10 cellular contexts compared by ENCODE assay signal in the genomic region with DNA sequence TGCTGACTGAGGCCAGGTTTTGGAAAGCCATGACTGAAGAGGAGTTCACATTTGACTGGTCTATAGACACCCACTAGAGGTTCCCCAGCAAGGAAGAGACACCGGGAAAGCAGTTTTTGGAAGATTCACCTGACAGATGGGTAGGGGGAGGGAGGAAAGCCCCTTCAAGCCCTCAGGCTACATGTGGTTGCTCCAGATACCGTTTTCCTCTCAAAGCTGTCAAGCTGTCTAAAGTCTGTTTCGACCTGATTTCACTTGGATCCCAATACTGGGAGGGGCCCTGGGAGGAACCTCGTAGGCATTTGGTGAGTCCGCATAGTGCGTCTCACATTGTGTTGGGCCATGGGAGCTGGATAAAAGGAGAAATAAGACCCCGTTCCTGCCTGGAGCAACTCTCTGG. TPM values are rescaled to one million over a fixed set of nuclear protein-coding genes. Genes with fewer than 3 reads are reported as not detected.
A peak's percentile ranks its signal among the peaks of the same experiment; 100 is the strongest.
DNase-seq lines count a peak whose midpoint lies in the region; ATAC-seq, FAIRE-seq and TF ChIP-seq lines count a peak whose summit lies in the region.
"Had no signal": no experiment of that assay in that cellular context is flagged by ENCODE, and none has a peak within 500 bp of the region (broad histone marks: within the 10 kb centered on the region; RNA-seq: fewer than 3 reads in every experiment).

No MANE protein-coding gene starts in this region.

- H3K4me1 Mint-ChIP-seq in T-helper 17 cell (peaks cover 7% of the 10 kb centered on the region), immature natural killer cell (peaks cover 5 to 8% of the 10 kb centered on the region in 2 donors)
- peaks cover 16% of the 10 kb centered on the region for H3K4me1 Mint-ChIP-seq in stimulated activated effector memory CD8-positive, alpha-beta T cell treated with anti-CD3 and anti-CD28 coated beads, Interleukin-12 subunit alpha, Interleukin-12 subunit beta, amount 100 ng/mL, for 72 hours

- DNase-seq in DMS53 (lab: John Stamatoyannopoulos, UW) (peak; percentile 42), DMS53 treated with DMSO at 0.1 percent for 48 hours (lab: John Stamatoyannopoulos, UW; ENCODE audit: unreplicated experiment) (no peak), T-helper 17 cell (no peak), immature natural killer cell (no peak), SK-N-DZ (ENCODE audit: low spot score) (no peak), NCI-H526 (lab: John Stamatoyannopoulos, UW) (no peak), D721Med (ENCODE audit: insufficient read length, low spot score) (no peak)
- DNase-seq in stimulated activated effector memory CD8-positive, alpha-beta T cell treated with anti-CD3 and anti-CD28 coated beads, Interleukin-12 subunit alpha, Interleukin-12 subunit beta, amount 100 ng/mL, for 72 hours (ENCODE audit: low spot score in 2 of 2), result no peak

- H3K9me3 ChIP-seq in T-helper 17 cell (ENCODE audit: control insufficient read depth, low read length, poor library complexity, severe bottlenecking), result no peaks in the 10 kb centered on the region

- ATAC-seq in T-helper 17 cell, result no peak
- no peak for ATAC-seq in stimulated activated effector memory CD8-positive, alpha-beta T cell treated with anti-CD3 and anti-CD28 coated beads, Interleukin-12 subunit alpha, Interleukin-12 subunit beta, amount 100 ng/mL, for 72 hours

- H3K27me3 Mint-ChIP-seq in T-helper 17 cell, result no peaks in the 10 kb centered on the region
- H3K27me3 Mint-ChIP-seq in immature natural killer cell (ENCODE audit: low read depth in 3 of 3), result peaks cover 8 to 9% (median 9%) of the 10 kb centered on the region in 3 donors

- peak overlapping the region; percentile 61 for H3K4me3 Mint-ChIP-seq in T-helper 17 cell
- H3K4me3 Mint-ChIP-seq in immature natural killer cell, result peak overlapping the region; percentile 33 to 86 (median 79)
- H3K4me3 Mint-ChIP-seq in stimulated activated effector memory CD8-positive, alpha-beta T cell treated with anti-CD3 and anti-CD28 coated beads, Interleukin-12 subunit alpha, Interleukin-12 subunit beta, amount 100 ng/mL, for 72 hours, result peak overlapping the region; percentile 82

- H3K27ac Mint-ChIP-seq in T-helper 17 cell (no peak overlapping the region), immature natural killer cell (no peak overlapping the region)
- H3K27ac Mint-ChIP-seq in stimulated activated effector memory CD8-positive, alpha-beta T cell treated with anti-CD3 and anti-CD28 coated beads, Interleukin-12 subunit alpha, Interleukin-12 subunit beta, amount 100 ng/mL, for 72 hours, result no peak overlapping the region

- no peaks in the 10 kb centered on the region for H3K9me3 Mint-ChIP-seq in immature natural killer cell
- H3K9me3 Mint-ChIP-seq in stimulated activated effector memory CD8-positive, alpha-beta T cell treated with anti-CD3 and anti-CD28 coated beads, Interleukin-12 subunit alpha, Interleukin-12 subunit beta, amount 100 ng/mL, for 72 hours, result peaks cover 7% of the 10 kb centered on the region

- TF ChIP-seq CTCF in D721Med (IDR thresholded peaks at IDR 0.05; ENCODE audit: insufficient read depth, missing control alignments), result no peak

- H3K36me3 Mint-ChIP-seq in T-helper 17 cell (ENCODE audit: low read depth) (peaks cover 4% of the 10 kb centered on the region), immature natural killer cell (peaks cover 0 to 3% (median 0%) of the 10 kb centered on the region in 3 donors)
- H3K36me3 Mint-ChIP-seq in stimulated activated effector memory CD8-positive, alpha-beta T cell treated with anti-CD3 and anti-CD28 coated beads, Interleukin-12 subunit alpha, Interleukin-12 subunit beta, amount 100 ng/mL, for 72 hours, result no peaks in the 10 kb centered on the region

- no peak for FAIRE-seq in D721Med (lab: Jason Lieb, UNC)
- FAIRE-seq: A204.1 had no signal

RNA-seq across cellular contexts. Expression of a gene that starts 1.7 kb away (rescaled TPM):
- 10 to 100 TPM in 1 of 2 donors, 1 to 10 TPM in 1; 3.8 to 11.6 TPM for total RNA-seq in T-helper 17 cell
- polyA plus RNA-seq in immature natural killer cell, result under 1 TPM in 2 of 3 donors, not detected in 1; 0.08 to 0.22 TPM
- 6.4 and 7.8 TPM in 2 replicates for polyA plus RNA-seq in SK-N-DZ (2014; cell fraction: cytosol; rRNA removed)
- polyA plus RNA-seq in SK-N-DZ (2014; cell fraction: nucleus; rRNA removed), result 16.5 and 44.9 TPM in 2 replicates

RNA-seq across cellular contexts. Expression of a gene that starts 15.4 kb away (rescaled TPM):
- 100 to 1,000 TPM; 205 to 253 TPM for total RNA-seq in T-helper 17 cell
- 10 to 100 TPM; 71.1 to 94.0 (median 89.1) TPM for polyA plus RNA-seq in immature natural killer cell
- polyA plus RNA-seq in SK-N-DZ (2014; cell fraction: cytosol; rRNA removed), result 37.1 and 42.2 TPM in 2 replicates
- polyA plus RNA-seq in SK-N-DZ (2014; cell fraction: nucleus; rRNA removed), result 129 TPM in 2 replicates

RNA-seq across cellular contexts. Expression of a gene that starts 20.9 kb away (rescaled TPM):
- total RNA-seq in T-helper 17 cell, result not detected
- not detected for polyA plus RNA-seq in immature natural killer cell
- polyA plus RNA-seq in SK-N-DZ (2014; cell fraction: cytosol; rRNA removed), result not detected in 2 replicates
- not detected in 2 replicates for polyA plus RNA-seq in SK-N-DZ (2014; cell fraction: nucleus; rRNA removed)
- total RNA-seq: SK-MEL-5 had no signal

RNA-seq across cellular contexts. Expression of a gene that starts 37.6 kb away (rescaled TPM):
- total RNA-seq in T-helper 17 cell, result 1 to 10 TPM; 4.0 to 5.0 TPM
- polyA plus RNA-seq in immature natural killer cell, result 1 to 10 TPM; 1.0 to 2.7 (median 1.3) TPM
- polyA plus RNA-seq in SK-N-DZ (2014; cell fraction: cytosol; rRNA removed), result 24.6 and 39.9 TPM in 2 replicates
- 33.8 and 35.6 TPM in 2 replicates for polyA plus RNA-seq in SK-N-DZ (2014; cell fraction: nucleus; rRNA removed)

RNA-seq across cellular contexts. Expression of a gene that starts 48.0 kb away (rescaled TPM):
- 10 to 100 TPM; 12.2 to 14.1 TPM for total RNA-seq in T-helper 17 cell
- 1 to 10 TPM; 1.6 to 4.1 (median 2.6) TPM for polyA plus RNA-seq in immature natural killer cell
- polyA plus RNA-seq in SK-N-DZ (2014; cell fraction: cytosol; rRNA removed), result 48.5 and 61.1 TPM in 2 replicates
- polyA plus RNA-seq in SK-N-DZ (2014; cell fraction: nucleus; rRNA removed), result 58.2 and 72.1 TPM in 2 replicates
